In the genomic region with DNA sequence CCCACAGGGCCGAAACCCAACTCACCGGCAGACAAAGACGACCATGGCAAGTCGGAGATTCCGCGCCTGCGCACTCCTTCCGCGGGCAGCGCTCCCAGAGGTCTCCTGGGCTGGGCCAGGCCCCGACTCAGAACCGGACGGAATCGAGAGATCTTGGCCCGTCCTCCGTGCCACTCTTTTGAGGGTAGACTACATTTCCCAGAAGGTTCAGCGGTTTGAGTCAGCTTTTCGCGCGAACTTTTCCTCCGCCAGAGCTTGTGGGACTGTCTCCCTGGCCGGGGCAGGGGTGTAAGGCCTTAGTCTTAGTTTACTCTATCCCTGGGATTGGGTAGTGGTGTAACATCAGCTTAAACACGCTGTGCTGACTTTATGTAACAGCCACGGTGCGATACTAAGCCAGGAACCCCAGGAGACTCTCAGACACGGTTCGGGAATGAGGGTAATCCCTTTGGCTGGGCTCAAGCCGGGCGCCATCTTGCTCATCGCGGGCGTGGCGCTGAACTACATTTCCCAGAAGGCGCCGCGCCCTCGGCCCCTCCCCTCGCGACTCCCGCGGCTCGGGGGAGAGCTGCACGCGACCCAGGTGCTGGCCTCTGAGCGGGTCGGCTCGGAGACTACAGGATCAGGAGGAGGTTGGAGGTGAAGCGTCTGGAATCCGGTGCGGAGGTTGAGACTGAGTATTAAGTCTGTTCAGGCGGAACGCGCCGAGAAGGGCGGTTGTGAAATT, we compare ENCODE assay signal across 1 cellular context.
TF ChIP-seq lines count a peak whose summit lies in the region.

Gene ZNF260, minus strand, starts transcription at position 78 of the 727 bp plus-strand sequence. CDS start 13,033 bp downstream, outside the sequence.

TF ChIP-seq in GM12878, 131 proteins besides CTCF, POLR2A, EP300 and RAD21 (continued from another document and continues in another):
- TF ChIP-seq USF1 (IDR thresholded peaks at IDR 0.05; ENCODE audit: borderline replicate concordance, extremely low read length, insufficient read depth, low read depth, low read length) (no peak), MEF2A (IDR thresholded peaks at IDR 0.05; ENCODE audit: insufficient read depth, low read depth, low read length) (no peak), SP1 (IDR thresholded peaks at IDR 0.05; ENCODE audit: low read depth, low read length) (no peak), NBN (IDR thresholded peaks at IDR 0.05) (peak; percentile 59), PAX5 (IDR thresholded peaks at IDR 0.05; ENCODE audit: borderline replicate concordance, low read depth, low read length) (no peak), BRCA1 (IDR thresholded peaks at IDR 0.05; ENCODE audit: low read depth, low read length) (0 out of 2 replicates have a peak, but pooled peaks have one; percentile 31), POLR2AphosphoS2 (IDR thresholded peaks at IDR 0.05; ENCODE audit: low read depth, low read length) (no peak), JUND (IDR thresholded peaks at IDR 0.05; ENCODE audit: low read depth, low read length) (no peak), TCF12 (IDR thresholded peaks at IDR 0.05; ENCODE audit: low read depth, low read length) (no peak), NR2F1 (conservative IDR thresholded peaks at IDR 0.05) (peak; percentile 51; the same call in 1 of the 2 replicates), RUNX3 (IDR thresholded peaks at IDR 0.05; ENCODE audit: low read length) (peak; percentile 70), NR2C1 (IDR thresholded peaks at IDR 0.05) (peak; percentile 62; the same call in 1 of the 2 replicates), LARP7 (IDR thresholded peaks at IDR 0.05) (no peak), YY1 (IDR thresholded peaks at IDR 0.05; ENCODE audit: low read depth, low read length) (peak; percentile 97), HCFC1 (IDR thresholded peaks at IDR 0.05; ENCODE audit: low read length) (peak; percentile 82), NRF1 (conservative IDR thresholded peaks at IDR 0.05; ENCODE audit: low read depth, low read length) (peak; percentile 25; the same call in 1 of the 2 replicates), HDAC2 (IDR thresholded peaks at IDR 0.05) (peak; percentile 31; the same call in 1 of the 2 replicates), CBFB (IDR thresholded peaks at IDR 0.05; ENCODE audit: low read depth) (no peak), ESRRA (IDR thresholded peaks at IDR 0.05; ENCODE audit: low read length) (no peak), BHLHE40 (IDR thresholded peaks at IDR 0.05; ENCODE audit: borderline replicate concordance in 1 of 2, low read depth in 2 of 2, low read length in 1 of 2) (peak; percentile 97 to 99), JUNB (IDR thresholded peaks at IDR 0.05) (no peak), KDM1A (IDR thresholded peaks at IDR 0.05; ENCODE audit: borderline replicate concordance) (no peak), ZNF274 (IDR thresholded peaks at IDR 0.05; ENCODE audit: insufficient read depth, insufficient read length) (no peak), CUX1 (IDR thresholded peaks at IDR 0.05; ENCODE audit: insufficient replicate concordance, low read depth, low read length) (no peak), SREBF1 (IDR thresholded peaks at IDR 0.05; ENCODE audit: low read length) (no peak), CREM (IDR thresholded peaks at IDR 0.05; ENCODE audit: low read depth) (peak; percentile 91), HDGF (IDR thresholded peaks at IDR 0.05) (no peak), SMAD5 (IDR thresholded peaks at IDR 0.05; ENCODE audit: low read depth) (peak; percentile 88), TAF1 (IDR thresholded peaks at IDR 0.05; ENCODE audit: borderline replicate concordance, low read depth, low read length) (peak; percentile 86), SRF (IDR thresholded peaks at IDR 0.05; ENCODE audit: low read depth in 2 of 2, low read length in 2 of 2) (no peak), RCOR1 (conservative IDR thresholded peaks at IDR 0.05; ENCODE audit: low read depth, low read length) (no peak), CREB1 (IDR thresholded peaks at IDR 0.05; ENCODE audit: low read depth) (peak; percentile 92), BCL11A (IDR thresholded peaks at IDR 0.05; ENCODE audit: low read depth, low read length) (no peak), ATF7 (IDR thresholded peaks at IDR 0.05; ENCODE audit: low read depth) (no peak), USF2 (IDR thresholded peaks at IDR 0.05; ENCODE audit: borderline replicate concordance, low read depth, low read length) (no peak), POU2F2 (IDR thresholded peaks at IDR 0.05; ENCODE audit: borderline replicate concordance, low read depth, low read length) (no peak), NR2C2 (IDR thresholded peaks at IDR 0.05; ENCODE audit: borderline replicate concordance, control insufficient read depth, insufficient read length, low read depth) (no peak), ZNF217 (IDR thresholded peaks at IDR 0.05) (no peak), PAX8 (IDR thresholded peaks at IDR 0.05) (0 out of 2 replicates have a peak, but pooled peaks have one; percentile 48), KAT2A (conservative IDR thresholded peaks at IDR 0.05; ENCODE audit: control insufficient read depth, low read depth, low read length) (no peak), GABPA (IDR thresholded peaks at IDR 0.05; ENCODE audit: low read depth) (peak; percentile 33; the same call in 1 of the 2 replicates), ZBTB11 (CRISPR knock-in tag; IDR thresholded peaks at IDR 0.05) (no peak), EED (IDR thresholded peaks at IDR 0.05; ENCODE audit: low read depth) (peak; percentile 28)
- TF ChIP-seq, protein P1, sequence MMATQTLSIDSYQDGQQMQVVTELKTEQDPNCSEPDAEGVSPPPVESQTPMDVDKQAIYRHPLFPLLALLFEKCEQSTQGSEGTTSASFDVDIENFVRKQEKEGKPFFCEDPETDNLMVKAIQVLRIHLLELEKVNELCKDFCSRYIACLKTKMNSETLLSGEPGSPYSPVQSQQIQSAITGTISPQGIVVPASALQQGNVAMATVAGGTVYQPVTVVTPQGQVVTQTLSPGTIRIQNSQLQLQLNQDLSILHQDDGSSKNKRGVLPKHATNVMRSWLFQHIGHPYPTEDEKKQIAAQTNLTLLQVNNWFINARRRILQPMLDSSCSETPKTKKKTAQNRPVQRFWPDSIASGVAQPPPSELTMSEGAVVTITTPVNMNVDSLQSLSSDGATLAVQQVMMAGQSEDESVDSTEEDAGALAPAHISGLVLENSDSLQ (IDR thresholded peaks at IDR 0.05), result peak; percentile 67
- TF ChIP-seq, protein P2, sequence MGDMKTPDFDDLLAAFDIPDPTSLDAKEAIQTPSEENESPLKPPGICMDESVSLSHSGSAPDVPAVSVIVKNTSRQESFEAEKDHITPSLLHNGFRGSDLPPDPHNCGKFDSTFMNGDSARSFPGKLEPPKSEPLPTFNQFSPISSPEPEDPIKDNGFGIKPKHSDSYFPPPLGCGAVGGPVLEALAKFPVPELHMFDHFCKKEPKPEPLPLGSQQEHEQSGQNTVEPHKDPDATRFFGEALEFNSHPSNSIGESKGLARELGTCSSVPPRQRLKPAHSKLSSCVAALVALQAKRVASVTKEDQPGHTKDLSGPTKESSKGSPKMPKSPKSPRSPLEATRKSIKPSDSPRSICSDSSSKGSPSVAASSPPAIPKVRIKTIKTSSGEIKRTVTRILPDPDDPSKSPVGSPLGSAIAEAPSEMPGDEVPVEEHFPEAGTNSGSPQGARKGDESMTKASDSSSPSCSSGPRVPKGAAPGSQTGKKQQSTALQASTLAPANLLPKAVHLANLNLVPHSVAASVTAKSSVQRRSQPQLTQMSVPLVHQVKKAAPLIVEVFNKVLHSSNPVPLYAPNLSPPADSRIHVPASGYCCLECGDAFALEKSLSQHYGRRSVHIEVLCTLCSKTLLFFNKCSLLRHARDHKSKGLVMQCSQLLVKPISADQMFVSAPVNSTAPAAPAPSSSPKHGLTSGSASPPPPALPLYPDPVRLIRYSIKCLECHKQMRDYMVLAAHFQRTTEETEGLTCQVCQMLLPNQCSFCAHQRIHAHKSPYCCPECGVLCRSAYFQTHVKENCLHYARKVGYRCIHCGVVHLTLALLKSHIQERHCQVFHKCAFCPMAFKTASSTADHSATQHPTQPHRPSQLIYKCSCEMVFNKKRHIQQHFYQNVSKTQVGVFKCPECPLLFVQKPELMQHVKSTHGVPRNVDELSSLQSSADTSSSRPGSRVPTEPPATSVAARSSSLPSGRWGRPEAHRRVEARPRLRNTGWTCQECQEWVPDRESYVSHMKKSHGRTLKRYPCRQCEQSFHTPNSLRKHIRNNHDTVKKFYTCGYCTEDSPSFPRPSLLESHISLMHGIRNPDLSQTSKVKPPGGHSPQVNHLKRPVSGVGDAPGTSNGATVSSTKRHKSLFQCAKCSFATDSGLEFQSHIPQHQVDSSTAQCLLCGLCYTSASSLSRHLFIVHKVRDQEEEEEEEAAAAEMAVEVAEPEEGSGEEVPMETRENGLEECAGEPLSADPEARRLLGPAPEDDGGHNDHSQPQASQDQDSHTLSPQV (IDR thresholded peaks at IDR 0.05), result no peak
- TF ChIP-seq, protein P3, sequence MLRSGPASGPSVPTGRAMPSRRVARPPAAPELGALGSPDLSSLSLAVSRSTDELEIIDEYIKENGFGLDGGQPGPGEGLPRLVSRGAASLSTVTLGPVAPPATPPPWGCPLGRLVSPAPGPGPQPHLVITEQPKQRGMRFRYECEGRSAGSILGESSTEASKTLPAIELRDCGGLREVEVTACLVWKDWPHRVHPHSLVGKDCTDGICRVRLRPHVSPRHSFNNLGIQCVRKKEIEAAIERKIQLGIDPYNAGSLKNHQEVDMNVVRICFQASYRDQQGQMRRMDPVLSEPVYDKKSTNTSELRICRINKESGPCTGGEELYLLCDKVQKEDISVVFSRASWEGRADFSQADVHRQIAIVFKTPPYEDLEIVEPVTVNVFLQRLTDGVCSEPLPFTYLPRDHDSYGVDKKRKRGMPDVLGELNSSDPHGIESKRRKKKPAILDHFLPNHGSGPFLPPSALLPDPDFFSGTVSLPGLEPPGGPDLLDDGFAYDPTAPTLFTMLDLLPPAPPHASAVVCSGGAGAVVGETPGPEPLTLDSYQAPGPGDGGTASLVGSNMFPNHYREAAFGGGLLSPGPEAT (IDR thresholded peaks at IDR 0.05; ENCODE audit: low read depth), result peak; percentile 87
